1 cellular context compared by ENCODE assay signal in genomic region chr20:62778601-62779416, GRCh38.
TF ChIP-seq lines count a peak whose summit lies in the region.

No MANE protein-coding gene starts in this region.

TF ChIP-seq in GM23338, 12 proteins besides CTCF, POLR2A, EP300 and RAD21:
- TF ChIP-seq ZNF462 (CRISPR knock-in tag; IDR thresholded peaks at IDR 0.05) (no peak), POLR2AphosphoS5 (IDR thresholded peaks at IDR 0.05; ENCODE audit: low read depth) (no peak), EZH2phosphoT487 (IDR thresholded peaks at IDR 0.05; ENCODE audit: unreplicated experiment) (no peak), ETS1 (IDR thresholded peaks at IDR 0.05) (no peak), REST (IDR thresholded peaks at IDR 0.05; ENCODE audit: unreplicated experiment) (no peak), ZNF114 (CRISPR knock-in tag; IDR thresholded peaks at IDR 0.05) (no peak), CREB1 (CRISPR knock-in tag; IDR thresholded peaks at IDR 0.05; ENCODE audit: low read depth) (no peak), NANOG (IDR thresholded peaks at IDR 0.05; ENCODE audit: borderline replicate concordance) (no peak), EZH2 (IDR thresholded peaks at IDR 0.05; ENCODE audit: low read depth, unreplicated experiment) (no peak), JUNB (IDR thresholded peaks at IDR 0.05; ENCODE audit: unreplicated experiment) (no peak), STAT1 (IDR thresholded peaks at IDR 0.05; ENCODE audit: unreplicated experiment) (no peak), ZNF331 (CRISPR knock-in tag; IDR thresholded peaks at IDR 0.05; ENCODE audit: low read depth) (no peak)
